Comparison of ENCODE assay signal across 14 cellular contexts in genomic region chr4:56372774-56373173, GRCh38.
"Had no signal": no experiment of that assay in that cellular context is flagged by ENCODE, and none has a peak within 500 bp of the region (broad histone marks: within the 10 kb centered on the region; RNA-seq: fewer than 3 reads in every experiment).

No MANE protein-coding gene starts in this region.

- H3K4me1 ChIP-seq: transverse colon had no signal

- H3K27ac ChIP-seq: epithelial cell of prostate, transverse colon had no signal

- H3K4me3 ChIP-seq: lung, transverse colon had no signal

- H3K27me3 ChIP-seq: transverse colon had no signal

- ATAC-seq: activated naive CD4-positive, alpha-beta T cell treated with anti-CD3 and anti-CD28 coated beads, Interleukin-2, amount 50 U/mL, for 72 hours; activated T-cell treated with anti-CD3 and anti-CD28 coated beads, Interleukin-2, amount 50 U/mL, for 72 hours had no signal

- DNase-seq: activated CD4-positive, alpha-beta T cell treated with anti-CD3 and anti-CD28 coated beads, Interleukin-2, amount 10 ng/mL, durations not matched to agents 7 days and 5 days; activated CD8-positive, alpha-beta memory T cell treated with anti-CD3 and anti-CD28 coated beads, Interleukin-2, amount 50 U/mL, for 48 hours; activated gamma-delta T cell; activated T-cell treated with anti-CD3 and anti-CD28 coated beads, Interleukin-2, amount 50 U/mL, for 72 hours; effector memory CD4-positive, alpha-beta T cell; naive B cell; stimulated activated CD4-positive, alpha-beta T cell treated with anti-CD3 and anti-CD28 coated beads, Interleukin-15, amount 100 ng/mL, for 24 hours; stimulated activated CD4-positive, alpha-beta T cell treated with anti-CD3 and anti-CD28 coated beads, Interleukin-4, amount 100 ng/mL, for 24 hours; stimulated activated naive CD4-positive, alpha-beta T cell; substantia nigra; transverse colon had no signal

- H3K9me3 ChIP-seq: transverse colon had no signal
